Comparison of ENCODE assay signal across 1 cellular context in the genomic region with DNA sequence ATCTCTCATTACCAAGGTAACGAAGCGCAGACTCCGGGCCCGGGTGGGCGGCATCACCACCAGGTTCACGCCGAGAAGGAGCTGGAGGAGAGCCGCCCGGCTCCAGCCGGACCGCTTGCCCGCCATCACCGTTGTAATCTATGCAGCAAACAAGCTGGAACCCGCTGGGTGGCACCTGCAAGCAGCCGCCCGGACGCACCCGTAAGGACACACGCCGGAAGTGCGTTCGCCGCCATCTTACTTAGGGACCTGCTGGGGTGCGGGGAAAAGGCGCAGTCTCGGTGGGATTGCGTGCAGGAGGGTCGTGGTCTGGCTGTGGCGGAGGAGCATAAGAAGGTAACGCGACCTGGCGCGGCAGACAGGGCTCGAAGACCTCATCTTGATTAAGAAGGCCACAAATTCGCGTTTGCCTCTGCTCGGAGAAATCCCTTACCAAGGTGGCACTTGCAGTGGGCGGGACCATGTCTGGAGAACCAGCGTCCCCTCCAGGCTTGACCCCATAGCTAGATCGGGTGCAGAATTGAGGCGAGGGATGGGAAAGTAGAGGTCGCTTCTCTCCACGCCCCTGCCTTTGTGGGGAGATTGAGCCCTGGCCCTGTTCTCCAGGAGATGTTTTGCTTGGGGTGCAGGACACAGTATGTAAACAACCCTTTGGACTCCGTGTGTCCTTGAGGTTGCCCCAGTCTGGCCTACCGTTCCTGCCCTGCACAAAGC.
TF ChIP-seq lines count a peak whose summit lies in the region.

A gene with protein sequence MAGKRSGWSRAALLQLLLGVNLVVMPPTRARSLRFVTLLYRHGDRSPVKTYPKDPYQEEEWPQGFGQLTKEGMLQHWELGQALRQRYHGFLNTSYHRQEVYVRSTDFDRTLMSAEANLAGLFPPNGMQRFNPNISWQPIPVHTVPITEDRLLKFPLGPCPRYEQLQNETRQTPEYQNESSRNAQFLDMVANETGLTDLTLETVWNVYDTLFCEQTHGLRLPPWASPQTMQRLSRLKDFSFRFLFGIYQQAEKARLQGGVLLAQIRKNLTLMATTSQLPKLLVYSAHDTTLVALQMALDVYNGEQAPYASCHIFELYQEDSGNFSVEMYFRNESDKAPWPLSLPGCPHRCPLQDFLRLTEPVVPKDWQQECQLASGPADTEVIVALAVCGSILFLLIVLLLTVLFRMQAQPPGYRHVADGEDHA (minus strand): TSS at position 151 of the 714 bp plus-strand sequence. CDS start 25 bp downstream, at position 126.

TF ChIP-seq in K562, 482 proteins besides CTCF, POLR2A, EP300 and RAD21 (continued from another document and continues in another):
- TF ChIP-seq, protein P1, sequence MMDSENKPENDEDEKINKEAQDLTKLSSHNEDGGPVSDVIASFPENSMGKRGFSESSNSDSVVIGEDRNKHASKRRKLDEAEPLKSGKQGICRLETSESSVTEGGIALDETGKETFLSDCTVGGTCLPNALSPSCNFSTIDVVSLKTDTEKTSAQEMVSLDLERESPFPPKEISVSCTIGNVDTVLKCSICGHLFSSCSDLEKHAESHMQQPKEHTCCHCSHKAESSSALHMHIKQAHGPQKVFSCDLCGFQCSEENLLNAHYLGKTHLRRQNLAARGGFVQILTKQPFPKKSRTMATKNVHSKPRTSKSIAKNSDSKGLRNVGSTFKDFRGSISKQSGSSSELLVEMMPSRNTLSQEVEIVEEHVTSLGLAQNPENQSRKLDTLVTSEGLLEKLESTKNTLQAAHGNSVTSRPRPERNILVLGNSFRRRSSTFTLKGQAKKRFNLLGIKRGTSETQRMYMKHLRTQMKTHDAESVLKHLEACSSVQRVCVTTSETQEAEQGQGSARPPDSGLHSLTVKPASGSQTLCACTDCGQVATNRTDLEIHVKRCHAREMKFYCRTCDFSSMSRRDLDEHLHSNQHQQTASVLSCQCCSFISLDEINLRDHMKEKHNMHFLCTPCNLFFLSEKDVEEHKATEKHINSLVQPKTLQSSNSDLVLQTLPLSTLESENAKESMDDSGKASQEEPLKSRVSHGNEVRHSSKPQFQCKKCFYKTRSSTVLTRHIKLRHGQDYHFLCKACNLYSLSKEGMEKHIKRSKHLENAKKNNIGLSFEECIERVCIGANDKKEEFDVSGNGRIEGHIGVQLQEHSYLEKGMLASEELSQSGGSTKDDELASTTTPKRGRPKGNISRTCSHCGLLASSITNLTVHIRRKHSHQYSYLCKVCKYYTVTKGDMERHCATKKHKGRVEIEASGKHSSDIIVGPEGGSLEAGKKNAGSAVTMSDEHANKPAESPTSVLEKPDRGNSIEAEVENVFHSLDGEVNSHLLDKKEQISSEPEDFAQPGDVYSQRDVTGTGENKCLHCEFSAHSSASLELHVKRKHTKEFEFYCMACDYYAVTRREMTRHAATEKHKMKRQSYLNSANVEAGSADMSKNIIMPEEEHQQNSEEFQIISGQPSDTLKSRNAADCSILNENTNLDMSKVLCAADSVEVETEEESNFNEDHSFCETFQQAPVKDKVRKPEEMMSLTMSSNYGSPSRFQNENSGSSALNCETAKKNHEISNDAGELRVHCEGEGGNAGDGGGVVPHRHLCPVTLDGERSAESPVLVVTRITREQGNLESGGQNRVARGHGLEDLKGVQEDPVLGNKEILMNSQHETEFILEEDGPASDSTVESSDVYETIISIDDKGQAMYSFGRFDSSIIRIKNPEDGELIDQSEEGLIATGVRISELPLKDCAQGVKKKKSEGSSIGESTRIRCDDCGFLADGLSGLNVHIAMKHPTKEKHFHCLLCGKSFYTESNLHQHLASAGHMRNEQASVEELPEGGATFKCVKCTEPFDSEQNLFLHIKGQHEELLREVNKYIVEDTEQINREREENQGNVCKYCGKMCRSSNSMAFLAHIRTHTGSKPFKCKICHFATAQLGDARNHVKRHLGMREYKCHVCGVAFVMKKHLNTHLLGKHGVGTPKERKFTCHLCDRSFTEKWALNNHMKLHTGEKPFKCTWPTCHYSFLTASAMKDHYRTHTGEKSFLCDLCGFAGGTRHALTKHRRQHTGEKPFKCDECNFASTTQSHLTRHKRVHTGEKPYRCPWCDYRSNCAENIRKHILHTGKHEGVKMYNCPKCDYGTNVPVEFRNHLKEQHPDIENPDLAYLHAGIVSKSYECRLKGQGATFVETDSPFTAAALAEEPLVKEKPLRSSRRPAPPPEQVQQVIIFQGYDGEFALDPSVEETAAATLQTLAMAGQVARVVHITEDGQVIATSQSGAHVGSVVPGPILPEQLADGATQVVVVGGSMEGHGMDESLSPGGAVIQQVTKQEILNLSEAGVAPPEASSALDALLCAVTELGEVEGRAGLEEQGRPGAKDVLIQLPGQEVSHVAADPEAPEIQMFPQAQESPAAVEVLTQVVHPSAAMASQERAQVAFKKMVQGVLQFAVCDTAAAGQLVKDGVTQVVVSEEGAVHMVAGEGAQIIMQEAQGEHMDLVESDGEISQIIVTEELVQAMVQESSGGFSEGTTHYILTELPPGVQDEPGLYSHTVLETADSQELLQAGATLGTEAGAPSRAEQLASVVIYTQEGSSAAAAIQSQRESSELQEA (IDR thresholded peaks at IDR 0.05; ENCODE audit: low read depth) = peak; percentile 30; the same call in 1 of the 2 replicates
- TF ChIP-seq, protein P2, sequence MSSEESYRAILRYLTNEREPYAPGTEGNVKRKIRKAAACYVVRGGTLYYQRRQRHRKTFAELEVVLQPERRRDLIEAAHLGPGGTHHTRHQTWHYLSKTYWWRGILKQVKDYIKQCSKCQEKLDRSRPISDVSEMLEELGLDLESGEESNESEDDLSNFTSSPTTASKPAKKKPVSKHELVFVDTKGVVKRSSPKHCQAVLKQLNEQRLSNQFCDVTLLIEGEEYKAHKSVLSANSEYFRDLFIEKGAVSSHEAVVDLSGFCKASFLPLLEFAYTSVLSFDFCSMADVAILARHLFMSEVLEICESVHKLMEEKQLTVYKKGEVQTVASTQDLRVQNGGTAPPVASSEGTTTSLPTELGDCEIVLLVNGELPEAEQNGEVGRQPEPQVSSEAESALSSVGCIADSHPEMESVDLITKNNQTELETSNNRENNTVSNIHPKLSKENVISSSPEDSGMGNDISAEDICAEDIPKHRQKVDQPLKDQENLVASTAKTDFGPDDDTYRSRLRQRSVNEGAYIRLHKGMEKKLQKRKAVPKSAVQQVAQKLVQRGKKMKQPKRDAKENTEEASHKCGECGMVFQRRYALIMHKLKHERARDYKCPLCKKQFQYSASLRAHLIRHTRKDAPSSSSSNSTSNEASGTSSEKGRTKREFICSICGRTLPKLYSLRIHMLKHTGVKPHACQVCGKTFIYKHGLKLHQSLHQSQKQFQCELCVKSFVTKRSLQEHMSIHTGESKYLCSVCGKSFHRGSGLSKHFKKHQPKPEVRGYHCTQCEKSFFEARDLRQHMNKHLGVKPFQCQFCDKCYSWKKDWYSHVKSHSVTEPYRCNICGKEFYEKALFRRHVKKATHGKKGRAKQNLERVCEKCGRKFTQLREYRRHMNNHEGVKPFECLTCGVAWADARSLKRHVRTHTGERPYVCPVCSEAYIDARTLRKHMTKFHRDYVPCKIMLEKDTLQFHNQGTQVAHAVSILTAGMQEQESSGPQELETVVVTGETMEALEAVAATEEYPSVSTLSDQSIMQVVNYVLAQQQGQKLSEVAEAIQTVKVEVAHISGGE (CRISPR knock-in tag; IDR thresholded peaks at IDR 0.05) = peak; percentile 99 to 100 (median 100)
- TF ChIP-seq ZNF133 (CRISPR knock-in tag; IDR thresholded peaks at IDR 0.05) (no peak), ZNF830 (CRISPR knock-in tag; IDR thresholded peaks at IDR 0.05) (peak; percentile 41; the same call in 1 of the 2 replicates), FOXJ2 (tag; IDR thresholded peaks at IDR 0.05) (no peak; the same call in 1 of the 2 replicates), ZFP36 (IDR thresholded peaks at IDR 0.05; ENCODE audit: low read depth, low read length, partially characterized antibody) (peak; percentile 8), ATF1 (CRISPR knock-in tag; IDR thresholded peaks at IDR 0.05) (no peak), ATF1 (tag; IDR thresholded peaks at IDR 0.05) (peak; percentile 95), TAF9B (IDR thresholded peaks at IDR 0.05; ENCODE audit: partially characterized antibody) (peak; percentile 97), ARHGAP35 (IDR thresholded peaks at IDR 0.05; ENCODE audit: partially characterized antibody) (no peak), MAFK (IDR thresholded peaks at IDR 0.05; ENCODE audit: low read length) (no peak), ZNF561 (CRISPR knock-in tag; conservative IDR thresholded peaks at IDR 0.05) (no peak), GABPA (tag; conservative IDR thresholded peaks at IDR 0.05; ENCODE audit: low read depth) (peak; percentile 100), PCBP2 (IDR thresholded peaks at IDR 0.05; ENCODE audit: low read depth, low read length, poor library complexity, severe bottlenecking) (no peak), SUPT5H (IDR thresholded peaks at IDR 0.05) (peak; percentile 95), MCM5 (IDR thresholded peaks at IDR 0.05; ENCODE audit: low read depth) (no peak), NCOA1 (IDR thresholded peaks at IDR 0.05; ENCODE audit: low read depth) (peak; percentile 98), SMAD1 (IDR thresholded peaks at IDR 0.05; ENCODE audit: low read depth, low read length, partially characterized antibody) (peak; percentile 81), ETS2 (tag; IDR thresholded peaks at IDR 0.05; ENCODE audit: borderline replicate concordance, poor library complexity, severe bottlenecking) (no peak), ZNF384 (IDR thresholded peaks at IDR 0.05; ENCODE audit: low read depth, low read length) (no peak), ZC3H8 (IDR thresholded peaks at IDR 0.05) (peak; percentile 84; the same call in 1 of the 2 replicates), ZNF347 (CRISPR knock-in tag; IDR thresholded peaks at IDR 0.05; ENCODE audit: low read depth) (no peak)
- TF ChIP-seq, protein P3, sequence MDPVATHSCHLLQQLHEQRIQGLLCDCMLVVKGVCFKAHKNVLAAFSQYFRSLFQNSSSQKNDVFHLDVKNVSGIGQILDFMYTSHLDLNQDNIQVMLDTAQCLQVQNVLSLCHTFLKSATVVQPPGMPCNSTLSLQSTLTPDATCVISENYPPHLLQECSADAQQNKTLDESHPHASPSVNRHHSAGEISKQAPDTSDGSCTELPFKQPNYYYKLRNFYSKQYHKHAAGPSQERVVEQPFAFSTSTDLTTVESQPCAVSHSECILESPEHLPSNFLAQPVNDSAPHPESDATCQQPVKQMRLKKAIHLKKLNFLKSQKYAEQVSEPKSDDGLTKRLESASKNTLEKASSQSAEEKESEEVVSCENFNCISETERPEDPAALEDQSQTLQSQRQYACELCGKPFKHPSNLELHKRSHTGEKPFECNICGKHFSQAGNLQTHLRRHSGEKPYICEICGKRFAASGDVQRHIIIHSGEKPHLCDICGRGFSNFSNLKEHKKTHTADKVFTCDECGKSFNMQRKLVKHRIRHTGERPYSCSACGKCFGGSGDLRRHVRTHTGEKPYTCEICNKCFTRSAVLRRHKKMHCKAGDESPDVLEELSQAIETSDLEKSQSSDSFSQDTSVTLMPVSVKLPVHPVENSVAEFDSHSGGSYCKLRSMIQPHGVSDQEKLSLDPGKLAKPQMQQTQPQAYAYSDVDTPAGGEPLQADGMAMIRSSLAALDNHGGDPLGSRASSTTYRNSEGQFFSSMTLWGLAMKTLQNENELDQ (CRISPR knock-in tag; IDR thresholded peaks at IDR 0.05; ENCODE audit: borderline replicate concordance) = no peak
- TF ChIP-seq, protein P4, sequence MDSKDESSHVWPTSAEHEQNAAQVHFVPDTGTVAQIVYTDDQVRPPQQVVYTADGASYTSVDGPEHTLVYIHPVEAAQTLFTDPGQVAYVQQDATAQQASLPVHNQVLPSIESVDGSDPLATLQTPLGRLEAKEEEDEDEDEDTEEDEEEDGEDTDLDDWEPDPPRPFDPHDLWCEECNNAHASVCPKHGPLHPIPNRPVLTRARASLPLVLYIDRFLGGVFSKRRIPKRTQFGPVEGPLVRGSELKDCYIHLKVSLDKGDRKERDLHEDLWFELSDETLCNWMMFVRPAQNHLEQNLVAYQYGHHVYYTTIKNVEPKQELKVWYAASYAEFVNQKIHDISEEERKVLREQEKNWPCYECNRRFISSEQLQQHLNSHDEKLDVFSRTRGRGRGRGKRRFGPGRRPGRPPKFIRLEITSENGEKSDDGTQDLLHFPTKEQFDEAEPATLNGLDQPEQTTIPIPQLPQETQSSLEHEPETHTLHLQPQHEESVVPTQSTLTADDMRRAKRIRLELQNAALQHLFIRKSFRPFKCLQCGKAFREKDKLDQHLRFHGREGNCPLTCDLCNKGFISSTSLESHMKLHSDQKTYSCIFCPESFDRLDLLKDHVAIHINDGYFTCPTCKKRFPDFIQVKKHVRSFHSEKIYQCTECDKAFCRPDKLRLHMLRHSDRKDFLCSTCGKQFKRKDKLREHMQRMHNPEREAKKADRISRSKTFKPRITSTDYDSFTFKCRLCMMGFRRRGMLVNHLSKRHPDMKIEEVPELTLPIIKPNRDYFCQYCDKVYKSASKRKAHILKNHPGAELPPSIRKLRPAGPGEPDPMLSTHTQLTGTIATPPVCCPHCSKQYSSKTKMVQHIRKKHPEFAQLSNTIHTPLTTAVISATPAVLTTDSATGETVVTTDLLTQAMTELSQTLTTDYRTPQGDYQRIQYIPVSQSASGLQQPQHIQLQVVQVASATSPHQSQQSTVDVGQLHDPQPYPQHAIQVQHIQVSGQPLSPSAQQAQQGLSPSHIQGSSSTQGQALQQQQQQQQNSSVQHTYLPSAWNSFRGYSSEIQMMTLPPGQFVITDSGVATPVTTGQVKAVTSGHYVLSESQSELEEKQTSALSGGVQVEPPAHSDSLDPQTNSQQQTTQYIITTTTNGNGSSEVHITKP (IDR thresholded peaks at IDR 0.05; ENCODE audit: partially characterized antibody) = peak; percentile 75
- TF ChIP-seq, protein P5, sequence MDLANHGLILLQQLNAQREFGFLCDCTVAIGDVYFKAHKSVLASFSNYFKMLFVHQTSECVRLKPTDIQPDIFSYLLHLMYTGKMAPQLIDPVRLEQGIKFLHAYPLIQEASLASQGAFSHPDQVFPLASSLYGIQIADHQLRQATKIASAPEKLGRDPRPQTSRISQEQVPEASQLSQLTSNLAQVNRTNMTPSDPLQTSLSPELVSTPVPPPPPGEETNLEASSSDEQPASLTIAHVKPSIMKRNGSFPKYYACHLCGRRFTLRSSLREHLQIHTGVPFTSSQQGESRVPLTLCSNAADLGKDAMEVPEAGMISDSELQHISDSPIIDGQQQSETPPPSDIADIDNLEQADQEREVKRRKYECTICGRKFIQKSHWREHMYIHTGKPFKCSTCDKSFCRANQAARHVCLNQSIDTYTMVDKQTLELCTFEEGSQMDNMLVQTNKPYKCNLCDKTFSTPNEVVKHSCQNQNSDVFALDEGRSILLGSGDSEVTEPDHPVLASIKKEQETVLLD (IDR thresholded peaks at IDR 0.05) = peak; percentile 62; the same call in 1 of the 2 replicates
